8 cellular contexts compared by ENCODE assay signal in genomic region chr5:128085413-128085812, GRCh38. TPM values are rescaled to one million over a fixed set of nuclear protein-coding genes. Genes with fewer than 3 reads are reported as not detected.
DNase-seq lines count a peak whose midpoint lies in the region; ATAC-seq and TF ChIP-seq lines count a peak whose summit lies in the region.

No MANE protein-coding gene starts in this region.

- no peaks in the 10 kb centered on the region for H3K9me3 Mint-ChIP-seq in activated T-cell treated with anti-CD3 and anti-CD28 coated beads, Interleukin-2, amount 50 U/mL, for 24 hours
- peaks cover 2% of the 10 kb centered on the region for H3K9me3 Mint-ChIP-seq in activated T-helper 2 cell treated with anti-CD3 and anti-CD28 coated beads, Interferon-gamma antibody, Interleukin-2, Interleukin-4, amounts not matched to agents 10 μg/mL and 5 μg/mL and 100 μg/mL, durations not matched to agents 14 hours and 24 hours and 36 hours

- TF ChIP-seq POLR2A in testis (IDR thresholded peaks at IDR 0.05), result no peak

- peak overlapping the region; percentile 86 for H3K4me3 Mint-ChIP-seq in activated T-cell treated with anti-CD3 and anti-CD28 coated beads, Interleukin-2, amount 50 U/mL, for 24 hours
- H3K4me3 Mint-ChIP-seq in activated T-helper 2 cell treated with anti-CD3 and anti-CD28 coated beads, Interferon-gamma antibody, Interleukin-2, Interleukin-4, amounts not matched to agents 10 μg/mL and 5 μg/mL and 100 μg/mL, durations not matched to agents 14 hours and 24 hours and 36 hours (ENCODE audit: low read depth), result peak overlapping the region; percentile 93

- peaks cover 6% of the 10 kb centered on the region for H3K4me1 ChIP-seq in testis

- peak overlapping the region; percentile 90 to 92 for H3K4me3 ChIP-seq in testis

- WGBS in testis, 2 donors, result 48 to 52% methylated on average over 4 of the region's 4 CpGs

- H3K27me3 ChIP-seq in testis, result no peaks in the 10 kb centered on the region

- H3K27ac ChIP-seq in testis, result no peak overlapping the region

- H3K27ac Mint-ChIP-seq in activated T-cell treated with anti-CD3 and anti-CD28 coated beads, Interleukin-2, amount 50 U/mL, for 24 hours, result no peak overlapping the region
- H3K27ac Mint-ChIP-seq in activated T-helper 2 cell treated with anti-CD3 and anti-CD28 coated beads, Interferon-gamma antibody, Interleukin-2, Interleukin-4, amounts not matched to agents 10 μg/mL and 5 μg/mL and 100 μg/mL, durations not matched to agents 14 hours and 24 hours and 36 hours, result no peak overlapping the region

- no peaks in the 10 kb centered on the region for H3K9me3 ChIP-seq in testis

- peaks cover 53% of the 10 kb centered on the region for H3K36me3 Mint-ChIP-seq in activated T-cell treated with anti-CD3 and anti-CD28 coated beads, Interleukin-2, amount 50 U/mL, for 24 hours (ENCODE audit: low read depth)
- H3K36me3 Mint-ChIP-seq in activated T-helper 2 cell treated with anti-CD3 and anti-CD28 coated beads, Interferon-gamma antibody, Interleukin-2, Interleukin-4, amounts not matched to agents 10 μg/mL and 5 μg/mL and 100 μg/mL, durations not matched to agents 14 hours and 24 hours and 36 hours (ENCODE audit: low read depth), result peaks cover 45% of the 10 kb centered on the region

- no peaks in the 10 kb centered on the region for H3K36me3 ChIP-seq in testis (ENCODE audit: low read depth, missing control alignments)

- H3K4me1 Mint-ChIP-seq in activated T-cell treated with anti-CD3 and anti-CD28 coated beads, Interleukin-2, amount 50 U/mL, for 24 hours (ENCODE audit: low read depth), result peaks cover 49% of the 10 kb centered on the region
- H3K4me1 Mint-ChIP-seq in activated T-helper 2 cell treated with anti-CD3 and anti-CD28 coated beads, Interferon-gamma antibody, Interleukin-2, Interleukin-4, amounts not matched to agents 10 μg/mL and 5 μg/mL and 100 μg/mL, durations not matched to agents 14 hours and 24 hours and 36 hours (ENCODE audit: low read depth), result peaks cover 46% of the 10 kb centered on the region

- ATAC-seq in GM21576 (IDR thresholded peaks at IDR 0.05; ENCODE audit: unreplicated experiment), result no peak

- intact Hi-C loops in activated T-helper 2 cell treated with anti-CD3 and anti-CD28 coated beads, Interferon-gamma antibody, Interleukin-2, Interleukin-4, amounts not matched to agents 10 μg/mL and 5 μg/mL and 100 μg/mL, durations not matched to agents 14 hours and 24 hours and 36 hours (cut with micrococcal nuclease), result loop anchor here (2.0 to 10.0 kb wide), 7 partner anchors 72 to 1641 kb away; partner anchors contain the start of genes ISOC1 and PRRC1
- intact Hi-C loops in testis (cut with DNase I; ENCODE audit: low total_unique reads), result no loop called here

- no peak for DNase-seq in activated T-cell treated with anti-CD3 and anti-CD28 coated beads, Interleukin-2, amount 50 U/mL, for 24 hours
- no peak for DNase-seq in activated T-cell treated with anti-CD3 and anti-CD28 coated beads, Interleukin-2, amount 50 U/mL, for 48 hours
- no peak for DNase-seq in activated T-helper 2 cell treated with anti-CD3 and anti-CD28 coated beads, Interferon-gamma antibody, Interleukin-2, Interleukin-4, amounts not matched to agents 10 μg/mL and 5 μg/mL and 100 μg/mL, durations not matched to agents 14 hours and 24 hours and 36 hours (ENCODE audit: low spot score)
- DNase-seq in kidney tubule cell (ENCODE audit: low spot score) (peak; percentile 39), testis (no peak), NCI-H1048 (lab: John Stamatoyannopoulos, UW) (no peak), 8988T (no peak)

- TF ChIP-seq CTCF in testis (IDR thresholded peaks at IDR 0.05), result no peak

- H3K27me3 Mint-ChIP-seq in activated T-cell treated with anti-CD3 and anti-CD28 coated beads, Interleukin-2, amount 50 U/mL, for 24 hours, result no peaks in the 10 kb centered on the region
- no peaks in the 10 kb centered on the region for H3K27me3 Mint-ChIP-seq in activated T-helper 2 cell treated with anti-CD3 and anti-CD28 coated beads, Interferon-gamma antibody, Interleukin-2, Interleukin-4, amounts not matched to agents 10 μg/mL and 5 μg/mL and 100 μg/mL, durations not matched to agents 14 hours and 24 hours and 36 hours (ENCODE audit: low read depth)

RNA-seq across cellular contexts. Expression of gene SLC12A2, which starts 1.8 kb away (rescaled TPM):
- total RNA-seq in activated T-helper 2 cell treated with anti-CD3 and anti-CD28 coated beads, Interferon-gamma antibody, Interleukin-2, Interleukin-4, amounts not matched to agents 10 μg/mL and 5 μg/mL and 100 μg/mL, durations not matched to agents 14 hours and 24 hours and 36 hours, result 19.7 and 21.9 TPM in 2 replicates
- total RNA-seq in testis, result 10 to 100 TPM; 33.0 to 40.3 TPM
- polyA plus RNA-seq in testis (ENCODE audit: insufficient read depth, low read depth, low replicate concordance), result 27.8 TPM
